17 cellular contexts compared by ENCODE assay signal in genomic region chr2:119468154-119468955, GRCh38. TPM values are rescaled to one million over a fixed set of nuclear protein-coding genes. Genes with fewer than 3 reads are reported as not detected.
DNase-seq lines count a peak whose midpoint lies in the region; ATAC-seq and TF ChIP-seq lines count a peak whose summit lies in the region.
"Had no signal": no experiment of that assay in that cellular context is flagged by ENCODE, and none has a peak within 500 bp of the region (broad histone marks: within the 10 kb centered on the region; RNA-seq: fewer than 3 reads in every experiment).

No MANE protein-coding gene starts in this region.

- H4K20me1 ChIP-seq in osteoblast (ENCODE audit: insufficient read depth, low read length): no peaks in the 10 kb centered on the region

- no peaks in the 10 kb centered on the region for H3K9me3 Mint-ChIP-seq in effector memory CD8-positive, alpha-beta T cell
- H3K9me3 Mint-ChIP-seq: activated naive CD8-positive, alpha-beta T cell treated with anti-CD3 and anti-CD28 coated beads for 36 hours; nephron; stimulated activated memory B cell treated with anti-CD40 and anti-IgM and Interleukin-4, amounts not matched to agents 10 μg/mL and 1 μg/mL and 100 μg/mL, for 72 hours had no signal

- peaks cover 10 to 45% of the 10 kb centered on the region in 2 donors for H3K27me3 Mint-ChIP-seq in effector memory CD8-positive, alpha-beta T cell
- H3K27me3 Mint-ChIP-seq: stimulated activated memory B cell treated with anti-CD40 and anti-IgM and Interleukin-4, amounts not matched to agents 10 μg/mL and 1 μg/mL and 100 μg/mL, for 72 hours had no signal

- TF ChIP-seq CTCF in AG10803 (conservative IDR thresholded peaks at IDR 0.05; ENCODE audit: low read length) (no peak), lower lobe of right lung (IDR thresholded peaks at IDR 0.05) (no peak), osteoblast (IDR thresholded peaks at IDR 0.05; ENCODE audit: extremely low read depth, low read depth, low read length) (no peak)

- intact Hi-C loops in lower lobe of right lung (cut with DNase I): no loop called here

- H3K4me3 ChIP-seq in AG10803 (ENCODE audit: low read length) (no peak overlapping the region), lower lobe of right lung (no peak overlapping the region), osteoblast (ENCODE audit: insufficient read depth, low read length) (no peak overlapping the region)

- no peak overlapping the region for H3K4me3 Mint-ChIP-seq in effector memory CD8-positive, alpha-beta T cell
- H3K4me3 Mint-ChIP-seq: activated naive CD8-positive, alpha-beta T cell treated with anti-CD3 and anti-CD28 coated beads for 36 hours; nephron; stimulated activated memory B cell treated with anti-CD40 and anti-IgM and Interleukin-4, amounts not matched to agents 10 μg/mL and 1 μg/mL and 100 μg/mL, for 72 hours had no signal

- H3K4me2 ChIP-seq in osteoblast (ENCODE audit: insufficient read depth, low read length): no peak overlapping the region

- no peak overlapping the region for H3K27ac Mint-ChIP-seq in effector memory CD8-positive, alpha-beta T cell
- H3K27ac Mint-ChIP-seq: activated naive CD8-positive, alpha-beta T cell treated with anti-CD3 and anti-CD28 coated beads for 36 hours; stimulated activated memory B cell treated with anti-CD40 and anti-IgM and Interleukin-4, amounts not matched to agents 10 μg/mL and 1 μg/mL and 100 μg/mL, for 72 hours had no signal

- H3K79me2 ChIP-seq in osteoblast (ENCODE audit: insufficient read depth, low read length): no peaks in the 10 kb centered on the region

- H3K4me1 ChIP-seq in lower lobe of right lung (peaks cover 26% of the 10 kb centered on the region), osteoblast (ENCODE audit: insufficient read depth, low read length) (peaks cover 8% of the 10 kb centered on the region)

- no peak overlapping the region for H2AFZ ChIP-seq in osteoblast (ENCODE audit: low read length)

- no peaks in the 10 kb centered on the region for H3K4me1 Mint-ChIP-seq in effector memory CD8-positive, alpha-beta T cell (ENCODE audit: low read depth in 2 of 2)
- H3K4me1 Mint-ChIP-seq: activated naive CD8-positive, alpha-beta T cell treated with anti-CD3 and anti-CD28 coated beads for 36 hours; stimulated activated memory B cell treated with anti-CD40 and anti-IgM and Interleukin-4, amounts not matched to agents 10 μg/mL and 1 μg/mL and 100 μg/mL, for 72 hours had no signal

- ATAC-seq in GM21723 (IDR thresholded peaks at IDR 0.05; ENCODE audit: unreplicated experiment) (peak; percentile 49), lower lobe of right lung (peak; percentile 48 to 73)
- ATAC-seq in effector memory CD8-positive, alpha-beta T cell (replicated peaks): no peak
- ATAC-seq: left lobe of liver; stimulated activated memory B cell treated with anti-CD40 and anti-IgM and Interleukin-4, amounts not matched to agents 10 μg/mL and 1 μg/mL and 100 μg/mL, for 72 hours had no signal

- H3K27me3 ChIP-seq in lower lobe of right lung (ENCODE audit: low read depth) (no peaks in the 10 kb centered on the region), osteoblast (ENCODE audit: insufficient read depth, low read length) (no peaks in the 10 kb centered on the region)

- no peaks in the 10 kb centered on the region for H3K36me3 Mint-ChIP-seq in effector memory CD8-positive, alpha-beta T cell (ENCODE audit: insufficient read depth)
- H3K36me3 Mint-ChIP-seq: activated naive CD8-positive, alpha-beta T cell treated with anti-CD3 and anti-CD28 coated beads for 36 hours; stimulated activated memory B cell treated with anti-CD40 and anti-IgM and Interleukin-4, amounts not matched to agents 10 μg/mL and 1 μg/mL and 100 μg/mL, for 72 hours had no signal

- H3K36me3 ChIP-seq in lower lobe of right lung: no peaks in the 10 kb centered on the region
- H3K36me3 ChIP-seq in osteoblast (ENCODE audit: insufficient read depth, low read length): no peaks in the 10 kb centered on the region

- DNase-seq in AG10803 (ENCODE audit: low read depth) (peak; percentile 21), amniotic epithelial cell (ENCODE audit: low read depth) (peak; percentile 34), lower lobe of right lung (no peak), mesenteric fat pad (ENCODE audit: low spot score) (no peak), osteoblast (ENCODE audit: insufficient read length, low spot score, missing footprints) (no peak)
- DNase-seq in effector memory CD8-positive, alpha-beta T cell: no peak
- DNase-seq in activated CD8-positive, alpha-beta memory T cell treated with anti-CD3 and anti-CD28 coated beads, Interleukin-2, amount 50 U/mL, for 48 hours: no peak
- DNase-seq: activated CD4-positive, alpha-beta T cell treated with anti-CD3 and anti-CD28 coated beads for 1 hour; activated naive CD8-positive, alpha-beta T cell treated with anti-CD3 and anti-CD28 coated beads for 36 hours; activated T-cell treated with anti-CD3 and anti-CD28 coated beads for 4 hours; hypothalamus; NCI-H2081 had no signal

- no peak overlapping the region for H3K27ac ChIP-seq in lower lobe of right lung
- H3K27ac ChIP-seq in osteoblast (ENCODE audit: low read depth, low read length): no peak overlapping the region

- H3K9me3 ChIP-seq in lower lobe of right lung (no peaks in the 10 kb centered on the region), osteoblast (ENCODE audit: low read depth, low read length) (no peaks in the 10 kb centered on the region)

RNA-seq across cellular contexts. Expression of gene TMEM37, which starts 36.7 kb away (rescaled TPM):
- total RNA-seq in lower lobe of right lung (21.7 TPM), mesenteric fat pad (56.4 TPM), osteoblast (1.1 and 1.2 TPM in 2 replicates)
- total RNA-seq: activated naive CD8-positive, alpha-beta T cell treated with anti-CD3 and anti-CD28 coated beads for 36 hours; T-helper 2 cell treated with Interferon-gamma antibody and Interleukin-4, amounts not matched to agents 100 ng/mL and 5 ng/mL, for 36 hours had no signal

RNA-seq across cellular contexts. Expression of gene SCTR, which starts 55.9 kb away (rescaled TPM):
- total RNA-seq in lower lobe of right lung: 13.2 TPM
- not detected for total RNA-seq in mesenteric fat pad
- total RNA-seq in osteoblast: not detected in 2 replicates
- total RNA-seq: activated naive CD8-positive, alpha-beta T cell treated with anti-CD3 and anti-CD28 coated beads for 36 hours; T-helper 2 cell treated with Interferon-gamma antibody and Interleukin-4, amounts not matched to agents 100 ng/mL and 5 ng/mL, for 36 hours had no signal

Comparison
In these comparisons a context has a peak if more than half of its experiments do, and no peak if none do; other contexts are left out.
1. DNase-seq: peak in AG10803 (single experiment) and amniotic epithelial cell (single experiment); none in lower lobe of right lung (single experiment), mesenteric fat pad (single experiment), effector memory CD8-positive, alpha-beta T cell (0 of 3), activated CD8-positive, alpha-beta memory T cell treated with anti-CD3 and anti-CD28 coated beads, Interleukin-2, amount 50 U/mL, for 48 hours (single experiment) and osteoblast (single experiment).
2. RNA of gene TMEM37, which starts 36.7 kb away (total RNA-seq): 56.4 TPM in mesenteric fat pad (single experiment) and 21.7 TPM in lower lobe of right lung (single experiment); 1.1 to 1.2 TPM in osteoblast; every median in the first group is over 10 times any median in the second.
3. RNA of gene SCTR, which starts 55.9 kb away (total RNA-seq): 13.2 TPM in lower lobe of right lung (single experiment); not detected in mesenteric fat pad (single experiment) and not detected in osteoblast; every median in the first group is over 10 times any median in the second.